8 cellular contexts compared by ENCODE assay signal in genomic region chr9:92146610-92147009, GRCh38. TPM values are rescaled to one million over a fixed set of nuclear protein-coding genes. Genes with fewer than 3 reads are reported as not detected.
DNase-seq lines count a peak whose midpoint lies in the region; ATAC-seq, FAIRE-seq and TF ChIP-seq lines count a peak whose summit lies in the region.

No MANE protein-coding gene starts in this region.

- peak overlapping the region; percentile 24; the same call in 1 of the 2 replicates for H3K9ac ChIP-seq in HUES48 (ENCODE audit: low read depth, low read length)

- intact Hi-C loops in right cardiac atrium (cut with DNase I): no loop called here

- H3K4me3 Mint-ChIP-seq in stimulated activated effector memory CD8-positive, alpha-beta T cell treated with anti-CD3 and anti-CD28 coated beads, Interleukin-12 subunit alpha, Interleukin-12 subunit beta, amount 100 ng/mL, for 72 hours: peak overlapping the region; percentile 64

- no peaks in the 10 kb centered on the region for H3K9me3 Mint-ChIP-seq in stimulated activated effector memory CD8-positive, alpha-beta T cell treated with anti-CD3 and anti-CD28 coated beads, Interleukin-12 subunit alpha, Interleukin-12 subunit beta, amount 100 ng/mL, for 72 hours

- H3K36me3 Mint-ChIP-seq in stimulated activated effector memory CD8-positive, alpha-beta T cell treated with anti-CD3 and anti-CD28 coated beads, Interleukin-12 subunit alpha, Interleukin-12 subunit beta, amount 100 ng/mL, for 72 hours: no peaks in the 10 kb centered on the region

- peak; percentile 54 to 63 for ATAC-seq in right cardiac atrium
- ATAC-seq in stimulated activated effector memory CD8-positive, alpha-beta T cell treated with anti-CD3 and anti-CD28 coated beads, Interleukin-12 subunit alpha, Interleukin-12 subunit beta, amount 100 ng/mL, for 72 hours: no peak
- no peak for ATAC-seq in GM19035 (IDR thresholded peaks at IDR 0.05; ENCODE audit: unreplicated experiment)

- H3K9me3 ChIP-seq in HUES48 (ENCODE audit: control insufficient read depth, insufficient read depth, low read length): no peaks in the 10 kb centered on the region
- H3K9me3 ChIP-seq in right cardiac atrium (ENCODE audit: control insufficient read depth, low read length): no peaks in the 10 kb centered on the region

- H3K4me1 ChIP-seq in HUES48 (ENCODE audit: control insufficient read depth, insufficient read depth, low read length) (peaks cover 16% of the 10 kb centered on the region), right cardiac atrium (ENCODE audit: control insufficient read depth, insufficient read depth, low read length) (no peaks in the 10 kb centered on the region)

- H3K27ac ChIP-seq in HUES48 (ENCODE audit: low read depth, low read length) (no peak overlapping the region), right cardiac atrium (ENCODE audit: low read length) (no peak overlapping the region)

- FAIRE-seq in D721Med (lab: Jason Lieb, UNC): no peak

- H3K36me3 ChIP-seq in HUES48 (ENCODE audit: control insufficient read depth, insufficient read depth, low read length): no peaks in the 10 kb centered on the region

- H3K4me3 ChIP-seq in HUES48 (ENCODE audit: low read depth, low read length) (peak overlapping the region; percentile 39), right cardiac atrium (ENCODE audit: low read length) (no peak overlapping the region)

- TF ChIP-seq CTCF in D721Med (IDR thresholded peaks at IDR 0.05; ENCODE audit: insufficient read depth, missing control alignments) (no peak), GM10248 (IDR thresholded peaks at IDR 0.05; ENCODE audit: control extremely low read depth, extremely low read depth, low read depth, missing control alignments) (no peak)

- 33% methylated on average over 3 of the region's 3 CpGs for WGBS in right cardiac atrium

- peaks cover 8% of the 10 kb centered on the region for H3K4me1 Mint-ChIP-seq in stimulated activated effector memory CD8-positive, alpha-beta T cell treated with anti-CD3 and anti-CD28 coated beads, Interleukin-12 subunit alpha, Interleukin-12 subunit beta, amount 100 ng/mL, for 72 hours

- peak overlapping the region; percentile 93 for H3K27ac Mint-ChIP-seq in stimulated activated effector memory CD8-positive, alpha-beta T cell treated with anti-CD3 and anti-CD28 coated beads, Interleukin-12 subunit alpha, Interleukin-12 subunit beta, amount 100 ng/mL, for 72 hours

- H3K27me3 ChIP-seq in HUES48 (ENCODE audit: control insufficient read depth, insufficient read depth, low read length) (peaks cover 9% of the 10 kb centered on the region), right cardiac atrium (ENCODE audit: control insufficient read depth, insufficient read depth) (no peaks in the 10 kb centered on the region)

- CTCF ChIA-PET in GM10248 (lab: Yijun Ruan, JAX): interaction anchor here (1.5 to 5.5 kb wide), 4 partner anchors 7 to 645 kb away, joined by 3 to 57 read pairs (median 7); no protein-coding TSS in a partner anchor

- DNase-seq in amniotic epithelial cell (ENCODE audit: low read depth) (peak; percentile 50), right cardiac atrium (peak in 1 of 3 donors; percentile 66), D721Med (ENCODE audit: insufficient read length, low spot score) (no peak), GM10248 (ENCODE audit: extremely low spot score) (no peak), AG08395 (ENCODE audit: low spot score) (no peak)
- DNase-seq in stimulated activated effector memory CD8-positive, alpha-beta T cell treated with anti-CD3 and anti-CD28 coated beads, Interleukin-12 subunit alpha, Interleukin-12 subunit beta, amount 100 ng/mL, for 72 hours (ENCODE audit: low spot score in 2 of 2): no peak

- POLR2A ChIA-PET in GM10248 (lab: Yijun Ruan, JAX): no interaction called here

RNA-seq across cellular contexts. Expression of gene SPTLC1, which starts 31.4 kb away (rescaled TPM):
- 10 to 100 TPM; 31.5 to 33.6 (median 32.8) TPM for total RNA-seq in right cardiac atrium
- polyA plus RNA-seq in right cardiac atrium: 21.1 TPM

Comparison
In these comparisons a context has a peak if more than half of its experiments do, and no peak if none do; other contexts are left out.
1. ATAC-seq: peak in right cardiac atrium (2 of 2); none in stimulated activated effector memory CD8-positive, alpha-beta T cell treated with anti-CD3 and anti-CD28 coated beads, Interleukin-12 subunit alpha, Interleukin-12 subunit beta, amount 100 ng/mL, for 72 hours (single experiment) and GM19035 (single experiment).